ENCODE assay signal across 8 cellular contexts in genomic region chr14:52730708-52731111, GRCh38. TPM values are rescaled to one million over a fixed set of nuclear protein-coding genes. Genes with fewer than 3 reads are reported as not detected.
DNase-seq lines count a peak whose midpoint lies in the region; ATAC-seq and TF ChIP-seq lines count a peak whose summit lies in the region.

No MANE protein-coding gene starts in this region.

- peaks cover 50% of the 10 kb centered on the region for H3K36me3 Mint-ChIP-seq in activated naive CD4-positive, alpha-beta T cell treated with anti-CD3 and anti-CD28 coated beads, Interleukin-2, amount 10 ng/mL, durations not matched to agents 7 days and 5 days

- peaks cover 34% of the 10 kb centered on the region for H3K4me1 ChIP-seq in left ventricle myocardium inferior
- peaks cover 6% of the 10 kb centered on the region for H3K4me1 ChIP-seq in skeletal muscle satellite cell (ENCODE audit: control insufficient read depth, insufficient read depth, low read length)

- H3K36me3 ChIP-seq in WERI-Rb-1 (peaks cover 33% of the 10 kb centered on the region), left ventricle myocardium inferior (peaks cover 44% of the 10 kb centered on the region), skeletal muscle satellite cell (ENCODE audit: insufficient read depth, low read length) (peaks cover 20% of the 10 kb centered on the region)

- DNase-seq in activated naive CD4-positive, alpha-beta T cell treated with anti-CD3 and anti-CD28 coated beads, Interleukin-2, amount 10 ng/mL, durations not matched to agents 7 days and 5 days, result no peak
- DNase-seq in activated naive CD4-positive, alpha-beta T cell treated with anti-CD3 and anti-CD28 coated beads, Interleukin-2, amount 50 U/mL, for 16 hours, result no peak
- no peak for DNase-seq in WERI-Rb-1
- no peak for DNase-seq in left ventricle myocardium inferior
- DNase-seq in NCI-H510A (lab: John Stamatoyannopoulos, UW), result no peak

- H3K27ac ChIP-seq in WERI-Rb-1 (peak overlapping the region; percentile 82), left ventricle myocardium inferior (replicated peaks) (peak overlapping the region; percentile 94)

- peaks cover 46% of the 10 kb centered on the region for H3K4me1 Mint-ChIP-seq in activated naive CD4-positive, alpha-beta T cell treated with anti-CD3 and anti-CD28 coated beads, Interleukin-2, amount 10 ng/mL, durations not matched to agents 7 days and 5 days

- TF ChIP-seq CTCF in WERI-Rb-1 (IDR thresholded peaks at IDR 0.05; ENCODE audit: low read depth, low read length) (no peak), left ventricle myocardium inferior (IDR thresholded peaks at IDR 0.05; ENCODE audit: borderline replicate concordance) (no peak)

- CTCF ChIA-PET in activated naive CD4-positive, alpha-beta T cell treated with anti-CD3 and anti-CD28 coated beads, Interleukin-2, amount 10 ng/mL, durations not matched to agents 7 days and 5 days (lab: Charles Lee), result no interaction called here

- ATAC-seq in GM19324 (IDR thresholded peaks at IDR 0.05; ENCODE audit: low FRiP score, unreplicated experiment) (no peak), GM18868 (IDR thresholded peaks at IDR 0.05; ENCODE audit: unreplicated experiment) (no peak)

- no peaks in the 10 kb centered on the region for H3K27me3 ChIP-seq in WERI-Rb-1 (ENCODE audit: insufficient read depth, low read depth, severe bottlenecking)
- H3K27me3 ChIP-seq in left ventricle myocardium inferior (ENCODE audit: low read depth), result no peaks in the 10 kb centered on the region
- H3K27me3 ChIP-seq in skeletal muscle satellite cell (ENCODE audit: control insufficient read depth, insufficient read depth, low read length), result no peaks in the 10 kb centered on the region

- H3K27me3 Mint-ChIP-seq in activated naive CD4-positive, alpha-beta T cell treated with anti-CD3 and anti-CD28 coated beads, Interleukin-2, amount 10 ng/mL, durations not matched to agents 7 days and 5 days, result no peaks in the 10 kb centered on the region

- H3K9me3 ChIP-seq in WERI-Rb-1 (ENCODE audit: severe bottlenecking) (no peaks in the 10 kb centered on the region), left ventricle myocardium inferior (replicated peaks) (no peaks in the 10 kb centered on the region), skeletal muscle satellite cell (replicated peaks; ENCODE audit: low read length) (no peaks in the 10 kb centered on the region)

- H3K9me3 Mint-ChIP-seq in activated naive CD4-positive, alpha-beta T cell treated with anti-CD3 and anti-CD28 coated beads, Interleukin-2, amount 10 ng/mL, durations not matched to agents 7 days and 5 days, result no peaks in the 10 kb centered on the region

- intact Hi-C loops in left ventricle myocardium inferior (cut with micrococcal nuclease), result no loop called here

- peak overlapping the region; percentile 92 for H3K9ac ChIP-seq in skeletal muscle satellite cell (ENCODE audit: low read depth, low read length)

- H3K4me3 ChIP-seq in WERI-Rb-1 (ENCODE audit: low read depth, low read length), result peak overlapping the region; percentile 93
- H3K4me3 ChIP-seq in left ventricle myocardium inferior, result peak overlapping the region; percentile 99
- H3K4me3 ChIP-seq in skeletal muscle satellite cell (ENCODE audit: low read length), result peak overlapping the region; percentile 95

- peak overlapping the region; percentile 89 for H3K27ac Mint-ChIP-seq in activated naive CD4-positive, alpha-beta T cell treated with anti-CD3 and anti-CD28 coated beads, Interleukin-2, amount 10 ng/mL, durations not matched to agents 7 days and 5 days

- H3K4me2 ChIP-seq in skeletal muscle satellite cell (ENCODE audit: low read length), result peak overlapping the region; percentile 89

- H3K4me3 Mint-ChIP-seq in activated naive CD4-positive, alpha-beta T cell treated with anti-CD3 and anti-CD28 coated beads, Interleukin-2, amount 10 ng/mL, durations not matched to agents 7 days and 5 days, result peak overlapping the region; percentile 95

RNA-seq across cellular contexts. Expression of gene STYX, which starts 0.7 kb away (rescaled TPM):
- total RNA-seq in left ventricle myocardium inferior, result 13.3 TPM
- total RNA-seq in skeletal muscle satellite cell (2012; rRNA removed), result 29.1 and 31.4 TPM in 2 replicates

RNA-seq across cellular contexts. Expression of gene PSMC6, which starts 23.7 kb away (rescaled TPM):
- total RNA-seq in left ventricle myocardium inferior, result 77.0 TPM
- 84.3 and 92.3 TPM in 2 replicates for total RNA-seq in skeletal muscle satellite cell (2012; rRNA removed)

RNA-seq across cellular contexts. Expression of gene ERO1A, which starts 35.4 kb away (rescaled TPM):
- total RNA-seq in left ventricle myocardium inferior, result 14.6 TPM
- 114 and 142 TPM in 2 replicates for total RNA-seq in skeletal muscle satellite cell (2012; rRNA removed)
